14 cellular contexts compared by ENCODE assay signal in genomic region chr5:163634061-163634460, GRCh38.
DNase-seq lines count a peak whose midpoint lies in the region; ATAC-seq and TF ChIP-seq lines count a peak whose summit lies in the region.
"Had no signal": no experiment of that assay in that cellular context is flagged by ENCODE, and none has a peak within 500 bp of the region (broad histone marks: within the 10 kb centered on the region; RNA-seq: fewer than 3 reads in every experiment).

No MANE protein-coding gene starts in this region.

- no peaks in the 10 kb centered on the region for H3K36me3 ChIP-seq in RWPE2 (ENCODE audit: low read depth)
- H3K36me3 ChIP-seq in mucosa of descending colon (ENCODE audit: low read depth) = no peaks in the 10 kb centered on the region
- H3K36me3 ChIP-seq: BLaER1 treated with 17β-estradiol and CSF1 and Interleukin-3, amounts not matched to agents 10 nM and 100 nM; HAP-1 had no signal

- H3K4me3 ChIP-seq in RWPE2 (ENCODE audit: severe bottlenecking) = no peak overlapping the region
- no peak overlapping the region for H3K4me3 ChIP-seq in mucosa of descending colon
- H3K4me3 ChIP-seq: BLaER1 treated with 17β-estradiol and CSF1 and Interleukin-3, amounts not matched to agents 10 nM and 100 nM; GM12878; HAP-1 had no signal

- peaks cover under 1% of the 10 kb centered on the region for H3K27me3 ChIP-seq in RWPE2 (ENCODE audit: insufficient read depth, poor library complexity, severe bottlenecking)
- H3K27me3 ChIP-seq: BLaER1 treated with 17β-estradiol and CSF1 and Interleukin-3, amounts not matched to agents 10 nM and 100 nM had no signal

- intact Hi-C loops in mucosa of descending colon (cut with DNase I, micrococcal nuclease) = no loop called here

- H3K27ac ChIP-seq in RWPE2 (ENCODE audit: poor library complexity, severe bottlenecking) = no peak overlapping the region
- H3K27ac ChIP-seq: BLaER1 treated with 17β-estradiol and CSF1 and Interleukin-3, amounts not matched to agents 10 nM and 100 nM had no signal

- ATAC-seq in RWPE2 (ENCODE audit: low read depth) = peak; percentile 46; the same call in 1 of the 3 replicates
- ATAC-seq in mucosa of descending colon = no peak
- ATAC-seq: CD8-positive, alpha-beta T cell; GM12878 had no signal

- H3K9me3 ChIP-seq in RWPE2 (ENCODE audit: severe bottlenecking) (no peaks in the 10 kb centered on the region), mucosa of descending colon (no peaks in the 10 kb centered on the region)
- H3K9me3 ChIP-seq: BLaER1 treated with 17β-estradiol and CSF1 and Interleukin-3, amounts not matched to agents 10 nM and 100 nM; HAP-1 had no signal

- peak; percentile 46 for DNase-seq in NCI-H1694 (lab: John Stamatoyannopoulos, UW)
- peak; percentile 83 for DNase-seq in NCI-H69 (lab: John Stamatoyannopoulos, UW)
- DNase-seq in RWPE2 (ENCODE audit: low spot score) = no peak
- DNase-seq in retina = peak; percentile 39
- no peak for DNase-seq in NCI-H1092 (lab: John Stamatoyannopoulos, UW)
- no peak for DNase-seq in mucosa of descending colon
- DNase-seq: Calu3; CD8-positive, alpha-beta T cell; DMS53; DND-41; EL had no signal

- H3K4me1 ChIP-seq in RWPE2 (ENCODE audit: insufficient read depth, poor library complexity, severe bottlenecking) = no peaks in the 10 kb centered on the region
- no peaks in the 10 kb centered on the region for H3K4me1 ChIP-seq in mucosa of descending colon (ENCODE audit: low read depth)
- H3K4me1 ChIP-seq: BLaER1 treated with 17β-estradiol and CSF1 and Interleukin-3, amounts not matched to agents 10 nM and 100 nM; HAP-1 had no signal

- TF ChIP-seq CTCF in RWPE2 (IDR thresholded peaks at IDR 0.05; ENCODE audit: poor library complexity, severe bottlenecking) (no peak), mucosa of descending colon (IDR thresholded peaks at IDR 0.05) (no peak)

Comparison
In these comparisons a context has a peak if more than half of its experiments do, and no peak if none do; other contexts are left out.
1. DNase-seq: peak in NCI-H1694 (single experiment), NCI-H69 (single experiment) and retina (single experiment); none in RWPE2 (single experiment), NCI-H1092 (single experiment) and mucosa of descending colon (0 of 3).